ENCODE assay signal across 9 cellular contexts in the genomic region with DNA sequence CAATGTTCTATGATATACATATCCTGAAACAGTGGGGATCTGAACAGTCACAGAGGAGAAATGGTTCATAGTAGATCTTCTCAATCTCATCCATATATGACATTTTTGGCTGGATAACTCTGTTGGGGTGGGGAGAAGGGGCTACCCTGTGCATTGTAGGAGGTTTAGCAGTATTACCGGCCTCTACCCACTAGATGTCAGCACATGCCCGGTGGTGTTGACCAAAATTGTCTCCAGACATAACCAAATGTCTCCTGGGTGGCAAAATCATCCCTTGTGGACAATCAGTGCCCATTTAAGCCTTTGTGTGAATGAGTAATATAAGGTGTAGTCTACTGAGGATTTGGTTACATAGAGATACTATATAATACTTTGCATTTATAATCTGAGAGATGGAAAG.
DNase-seq lines count a peak whose midpoint lies in the region; ATAC-seq and TF ChIP-seq lines count a peak whose summit lies in the region.
"Had no signal": no experiment of that assay in that cellular context is flagged by ENCODE, and none has a peak within 500 bp of the region (broad histone marks: within the 10 kb centered on the region; RNA-seq: fewer than 3 reads in every experiment).

No MANE protein-coding gene starts in this region.

- no peak overlapping the region for H2AK9ac ChIP-seq in IMR-90 (replicated peaks; ENCODE audit: low read depth, low read length, poor library complexity)

- H3K4ac ChIP-seq in IMR-90 (ENCODE audit: low read depth, low read length), result no peak overlapping the region

- H2BK120ac ChIP-seq in IMR-90 (ENCODE audit: low read depth, low read length), result no peak overlapping the region

- no CpG with 5 or more reads among the region's 2 CpGs for WGBS in IMR-90 (ENCODE audit: extremely low coverage in 2 of 2, insufficient read length in 1 of 2), 2 experiments

- H2AFZ ChIP-seq in IMR-90 (replicated peaks; ENCODE audit: low read length, poor library complexity) (no peak overlapping the region), neural progenitor cell (replicated peaks) (no peak overlapping the region)

- H3K9me1 ChIP-seq in IMR-90 (ENCODE audit: insufficient read depth, low read length), result no peaks in the 10 kb centered on the region

- H3K27ac Mint-ChIP-seq in neural progenitor cell, result no peak overlapping the region
- H3K27ac Mint-ChIP-seq: IgD-negative memory B cell had no signal

- no peak overlapping the region for H4K5ac ChIP-seq in IMR-90 (ENCODE audit: low read depth, low read length)

- H3K4me1 Mint-ChIP-seq in neural progenitor cell, result peaks cover 7% of the 10 kb centered on the region
- H3K4me1 Mint-ChIP-seq: IgD-negative memory B cell had no signal

- H3K9me3 ChIP-seq in BE2C (no peaks in the 10 kb centered on the region), IMR-90 (ENCODE audit: control insufficient read depth, insufficient read depth, low read length) (no peaks in the 10 kb centered on the region), Panc1 (ENCODE audit: control insufficient read depth, insufficient read depth, low read depth, low read length) (no peaks in the 10 kb centered on the region), neural progenitor cell (ENCODE audit: low read depth) (no peaks in the 10 kb centered on the region)

- POLR2A ChIA-PET in IMR-90 (lab: Charles Lee; ENCODE audit: unreplicated experiment), result no interaction called here
- POLR2A ChIA-PET in Panc1 (lab: Charles Lee), result no interaction called here

- H3K9ac ChIP-seq in IMR-90 (ENCODE audit: low read depth, low read length) (no peak overlapping the region), neural progenitor cell (no peak overlapping the region)

- H3K4me2 ChIP-seq in IMR-90 (ENCODE audit: low read depth, low read length), result no peak overlapping the region
- peak overlapping the region; percentile 5 for H3K4me2 ChIP-seq in neural progenitor cell

- no peak overlapping the region for H4K8ac ChIP-seq in IMR-90 (ENCODE audit: low read depth in 2 of 2, low read length in 2 of 2)

- BruUV-seq in IMR-90 (replicated peaks; lab: Mats Ljungman, UMichigan), result no TSS peak
- no TSS peak for BruUV-seq in Panc1 (replicated peaks; lab: Mats Ljungman, UMichigan)

- H3K27me3 ChIP-seq in BE2C, result no peaks in the 10 kb centered on the region
- peaks cover 7% of the 10 kb centered on the region; the same call in 1 of the 2 replicates for H3K27me3 ChIP-seq in IMR-90 (ENCODE audit: control insufficient read depth, insufficient read depth, low read length)
- H3K27me3 ChIP-seq in Panc1 (ENCODE audit: control insufficient read depth, insufficient read depth, low read length), result no peaks in the 10 kb centered on the region
- H3K27me3 ChIP-seq in neural progenitor cell, result no peaks in the 10 kb centered on the region

- H3K79me2 ChIP-seq in neural progenitor cell (ENCODE audit: low read depth), result no peaks in the 10 kb centered on the region

- no peak overlapping the region for H2BK20ac ChIP-seq in IMR-90 (ENCODE audit: low read depth, low read length)

- H3K4me3 ChIP-seq in BE2C (ENCODE audit: low read depth, low read length) (no peak overlapping the region), IMR-90 (ENCODE audit: insufficient read depth, low read depth, low read length) (no peak overlapping the region), Panc1 (ENCODE audit: low read depth in 2 of 2, low read length in 2 of 2) (no peak overlapping the region), neural progenitor cell (no peak overlapping the region)

- no peak overlapping the region for H3K4me3 Mint-ChIP-seq in neural progenitor cell
- H3K4me3 Mint-ChIP-seq: IgD-negative memory B cell had no signal

- peaks cover 14% of the 10 kb centered on the region for H3K36me3 Mint-ChIP-seq in neural progenitor cell
- H3K36me3 Mint-ChIP-seq: IgD-negative memory B cell had no signal

- no peak for TF ChIP-seq POLR2A in IMR-90 (IDR thresholded peaks at IDR 0.05; ENCODE audit: low read depth, low read length)
- no peak for TF ChIP-seq POLR2A in erythroblast (IDR thresholded peaks at IDR 0.05; ENCODE audit: low read length)

- no peaks in the 10 kb centered on the region for H3K27me3 Mint-ChIP-seq in neural progenitor cell (ENCODE audit: insufficient read depth, low read depth)
- H3K27me3 Mint-ChIP-seq: IgD-negative memory B cell had no signal

- no peak overlapping the region for H2BK15ac ChIP-seq in IMR-90 (ENCODE audit: low read depth, low read length)

- dilution Hi-C loops in IMR-90 (cut with HindIII; ENCODE audit: low sequenced_read_pairs, unreplicated experiment), result no loop called here

- no peaks in the 10 kb centered on the region for H3K4me1 ChIP-seq in BE2C
- peaks cover 2% of the 10 kb centered on the region for H3K4me1 ChIP-seq in IMR-90 (ENCODE audit: control insufficient read depth, insufficient read depth, low read length)
- H3K4me1 ChIP-seq in Panc1 (ENCODE audit: control insufficient read depth, insufficient read depth, low read length), result no peaks in the 10 kb centered on the region
- peaks cover 8% of the 10 kb centered on the region for H3K4me1 ChIP-seq in neural progenitor cell

- peaks cover 5% of the 10 kb centered on the region for H3F3A ChIP-seq in neural progenitor cell (ENCODE audit: low read depth)

- no peak overlapping the region for H4K91ac ChIP-seq in IMR-90 (ENCODE audit: insufficient read depth, low read depth, low read length)

- no peak overlapping the region for H3K23ac ChIP-seq in IMR-90 (ENCODE audit: low read depth, low read length)

- CTCF ChIA-PET in IMR-90 (lab: Yijun Ruan, JAX) (no interaction called here), Panc1 (lab: Charles Lee) (no interaction called here)

- in situ Hi-C loops in IMR-90 (cut with MboI; ENCODE audit: low sequenced_read_pairs), result no loop called here
- in situ Hi-C loops in Panc1 (cut with HindIII; ENCODE audit: low pct_unique_long_range_greater_than_20kb, low sequenced_read_pairs), result no loop called here

- H2BK5ac ChIP-seq in IMR-90 (ENCODE audit: low read depth, low read length, poor library complexity, severe bottlenecking), result no peak overlapping the region

- peaks cover 5% of the 10 kb centered on the region for H3K36me3 ChIP-seq in BE2C
- H3K36me3 ChIP-seq in IMR-90 (ENCODE audit: control insufficient read depth, insufficient read depth, low read length), result peaks cover 9% of the 10 kb centered on the region
- H3K36me3 ChIP-seq in Panc1 (ENCODE audit: control insufficient read depth, insufficient read depth, low read length), result peaks cover 23% of the 10 kb centered on the region
- no peaks in the 10 kb centered on the region for H3K36me3 ChIP-seq in neural progenitor cell

- intact Hi-C loops in IMR-90 (cut with micrococcal nuclease) (loop anchor here (2.0 kb wide), 1 partner anchor 40 kb away; no protein-coding TSS in a partner anchor), Panc1 (cut with micrococcal nuclease; ENCODE audit: unreplicated experiment) (no loop called here)

- no peak overlapping the region for H3K56ac ChIP-seq in IMR-90 (ENCODE audit: extremely low read depth, insufficient read depth, low read length)

- TF ChIP-seq RAD21 in IMR-90 (IDR thresholded peaks at IDR 0.05; ENCODE audit: low read length), result peak; percentile 60

- no peak overlapping the region for H3K14ac ChIP-seq in IMR-90 (replicated peaks; ENCODE audit: low read depth, low read length)

- H2AK5ac ChIP-seq in IMR-90 (ENCODE audit: low read depth, low read length), result no peak overlapping the region

- H4K20me1 ChIP-seq in IMR-90 (ENCODE audit: insufficient read depth, low read length) (no peaks in the 10 kb centered on the region), neural progenitor cell (ENCODE audit: low read depth) (no peaks in the 10 kb centered on the region)

- H3K18ac ChIP-seq in IMR-90 (ENCODE audit: low read depth, low read length), result no peak overlapping the region

- H3K79me1 ChIP-seq in IMR-90 (ENCODE audit: low read depth in 1 of 2, low read length in 2 of 2), result no peaks in the 10 kb centered on the region; a peak in 1 of 4 replicates

- TF ChIP-seq CTCF in BE2C (IDR thresholded peaks at IDR 0.05; ENCODE audit: low read depth, low read length), result peak; percentile 72
- peak; percentile 59 for TF ChIP-seq CTCF in IMR-90 (conservative IDR thresholded peaks at IDR 0.05; ENCODE audit: low read depth, low read length)
- peak; percentile 77 for TF ChIP-seq CTCF in Panc1 (IDR thresholded peaks at IDR 0.05)
- peak; percentile 86 for TF ChIP-seq CTCF in neural progenitor cell (IDR thresholded peaks at IDR 0.05)

- DNase-seq in BE2C (peak; percentile 44), IMR-90 (peak; percentile 47), Panc1 (ENCODE audit: low read depth, low spot score) (no peak), erythroblast (lab: John Stamatoyannopoulos, UW) (peak; percentile 0 to 4), neural progenitor cell (ENCODE audit: low spot score) (peak; percentile 74), mesenteric fat pad (ENCODE audit: low spot score) (no peak)
- DNase-seq in stimulated activated CD8-positive, alpha-beta memory T cell treated with anti-CD3 and anti-CD28 coated beads, Interleukin-4, amount 100 ng/mL, for 48 hours, result no peak

- H3K27ac ChIP-seq in IMR-90 (ENCODE audit: insufficient read depth, low read length), result no peak overlapping the region
- H3K27ac ChIP-seq in Panc1 (ENCODE audit: low read length), result no peak overlapping the region
- no peak overlapping the region for H3K27ac ChIP-seq in neural progenitor cell

- ATAC-seq in GM18511 (IDR thresholded peaks at IDR 0.05; ENCODE audit: unreplicated experiment) (peak; percentile 84), IMR-90 (ENCODE audit: low read depth) (peak; percentile 89), Panc1 (peak; percentile 81)

- no peaks in the 10 kb centered on the region for H3K9me3 Mint-ChIP-seq in neural progenitor cell
- H3K9me3 Mint-ChIP-seq: IgD-negative memory B cell had no signal

TF ChIP-seq in IMR-90, 13 proteins besides CTCF, POLR2A, EP300 and RAD21:
- TF ChIP-seq MAFK (IDR thresholded peaks at IDR 0.05; ENCODE audit: low read depth, low read length) (no peak), SMC3 (IDR thresholded peaks at IDR 0.05; ENCODE audit: low read depth, low read length) (peak; percentile 39; the same call in 1 of the 2 replicates)
TF ChIP-seq in IMR-90: peak in this region for 1.

Comparison
In these comparisons a context has a peak if more than half of its experiments do, and no peak if none do; other contexts are left out.
1. DNase-seq: peak in BE2C (single experiment), IMR-90 (single experiment), erythroblast (2 of 2) and neural progenitor cell (single experiment); none in Panc1 (single experiment), stimulated activated CD8-positive, alpha-beta memory T cell treated with anti-CD3 and anti-CD28 coated beads, Interleukin-4, amount 100 ng/mL, for 48 hours (single experiment) and mesenteric fat pad (single experiment).
2. Peak in every context shown above with its lines, with median percentiles within 50 percentile points of each other: CTCF ChIP-seq and ATAC-seq.